8 cellular contexts compared by ENCODE assay signal in genomic region chr10:95755511-95756004, GRCh38. TPM values are rescaled to one million over a fixed set of nuclear protein-coding genes. Genes with fewer than 3 reads are reported as not detected.
A peak's percentile ranks its signal among the peaks of the same experiment; 100 is the strongest.
DNase-seq lines count a peak whose midpoint lies in the region; ATAC-seq lines count a peak whose summit lies in the region.

No MANE protein-coding gene starts in this region.

- in situ Hi-C loops in SK-MEL-5 (cut with HindIII; ENCODE audit: low pct_unique_long_range_greater_than_20kb, low sequenced_read_pairs): no loop called here

- DNase-seq in SK-MEL-5 (ENCODE audit: low read depth, low spot score): peak; percentile 84
- peak; percentile 87 for DNase-seq in cardiac septum (ENCODE audit: low spot score)
- peak; percentile 75 for DNase-seq in pons (ENCODE audit: low spot score)
- no peak for DNase-seq in NCI-H2029 (lab: John Stamatoyannopoulos, UW)
- no peak for DNase-seq in activated naive CD4-positive, alpha-beta T cell treated with anti-CD3 and anti-CD28 coated beads, Interleukin-2, amount 10 ng/mL, durations not matched to agents 7 days and 5 days

- no peaks in the 10 kb centered on the region for H3K9me3 Mint-ChIP-seq in activated naive CD4-positive, alpha-beta T cell treated with anti-CD3 and anti-CD28 coated beads, Interleukin-2, amount 10 ng/mL, durations not matched to agents 7 days and 5 days

- peaks cover 16% of the 10 kb centered on the region for H3K27me3 Mint-ChIP-seq in activated naive CD4-positive, alpha-beta T cell treated with anti-CD3 and anti-CD28 coated beads, Interleukin-2, amount 10 ng/mL, durations not matched to agents 7 days and 5 days

- H3K4me2 ChIP-seq in BLaER1: peak overlapping the region; percentile 9; the same call in 1 of the 2 replicates

- no peaks in the 10 kb centered on the region for H3K36me3 Mint-ChIP-seq in activated naive CD4-positive, alpha-beta T cell treated with anti-CD3 and anti-CD28 coated beads, Interleukin-2, amount 10 ng/mL, durations not matched to agents 7 days and 5 days

- ATAC-seq in GM21786 (IDR thresholded peaks at IDR 0.05; ENCODE audit: unreplicated experiment): peak; percentile 46
- ATAC-seq in HG03354 (IDR thresholded peaks at IDR 0.05; ENCODE audit: poor library complexity, severe bottlenecking, unreplicated experiment): no peak

- no peak overlapping the region for H3K4me3 Mint-ChIP-seq in activated naive CD4-positive, alpha-beta T cell treated with anti-CD3 and anti-CD28 coated beads, Interleukin-2, amount 10 ng/mL, durations not matched to agents 7 days and 5 days

- no peak overlapping the region for H3K4me3 ChIP-seq in BLaER1

- H3K9me3 ChIP-seq in BLaER1: no peaks in the 10 kb centered on the region

- no peaks in the 10 kb centered on the region for H4K20me1 ChIP-seq in BLaER1

- H3K4me1 ChIP-seq in BLaER1: peaks cover 15% of the 10 kb centered on the region

- H3K27ac ChIP-seq in BLaER1: no peak overlapping the region

- CTCF ChIA-PET in activated naive CD4-positive, alpha-beta T cell treated with anti-CD3 and anti-CD28 coated beads, Interleukin-2, amount 10 ng/mL, durations not matched to agents 7 days and 5 days (lab: Charles Lee): interaction anchor here (0.6 to 0.9 kb wide), 2 partner anchors 62 to 126 kb away, joined by 3 to 4 read pairs; partner anchors contain the start of gene TCTN3

- H3K9ac ChIP-seq in BLaER1: no peak overlapping the region

- H3K27ac Mint-ChIP-seq in activated naive CD4-positive, alpha-beta T cell treated with anti-CD3 and anti-CD28 coated beads, Interleukin-2, amount 10 ng/mL, durations not matched to agents 7 days and 5 days: no peak overlapping the region

- no peaks in the 10 kb centered on the region for H3K36me3 ChIP-seq in BLaER1

- intact Hi-C loops in cardiac septum (cut with DNase I): loop anchor here (5.0 to 10.0 kb wide), 2 partner anchors 37 to 59 kb away; no protein-coding TSS in a partner anchor

- H3K4me1 Mint-ChIP-seq in activated naive CD4-positive, alpha-beta T cell treated with anti-CD3 and anti-CD28 coated beads, Interleukin-2, amount 10 ng/mL, durations not matched to agents 7 days and 5 days: peaks cover 10% of the 10 kb centered on the region

- no peaks in the 10 kb centered on the region for H3K27me3 ChIP-seq in BLaER1

RNA-seq across cellular contexts. Expression of gene ENTPD1, which starts 0.4 kb away (rescaled TPM):
- total RNA-seq in SK-MEL-5 (2014; rRNA removed; shearing (Covaris generic)): 20.2 TPM in 2 replicates
- 15.1 and 17.1 TPM in 2 replicates for polyA plus RNA-seq in SK-MEL-5 (2015; cell fraction: cytosol; rRNA removed)
- 17.1 and 20.3 TPM in 2 replicates for polyA plus RNA-seq in SK-MEL-5 (2015; cell fraction: nucleus; rRNA removed)
- total RNA-seq in cardiac septum: 14.7 TPM

Comparison
In these comparisons a context has a peak if more than half of its experiments do, and no peak if none do; other contexts are left out.
1. DNase-seq: peak in SK-MEL-5 (single experiment), cardiac septum (single experiment) and pons (single experiment); none in NCI-H2029 (single experiment) and activated naive CD4-positive, alpha-beta T cell treated with anti-CD3 and anti-CD28 coated beads, Interleukin-2, amount 10 ng/mL, durations not matched to agents 7 days and 5 days (single experiment).